Comparison of ENCODE assay signal across 19 cellular contexts in genomic region chr17:43200127-43200526, GRCh38. TPM values are rescaled to one million over a fixed set of nuclear protein-coding genes. Genes with fewer than 3 reads are reported as not detected.
DNase-seq lines count a peak whose midpoint lies in the region; ATAC-seq lines count a peak whose summit lies in the region.
"Had no signal": no experiment of that assay in that cellular context is flagged by ENCODE, and none has a peak within 500 bp of the region (broad histone marks: within the 10 kb centered on the region; RNA-seq: fewer than 3 reads in every experiment).

No MANE protein-coding gene starts in this region.

- DNase-seq in activated naive CD4-positive, alpha-beta T cell treated with anti-CD3 and anti-CD28 coated beads, Interleukin-2, amount 50 U/mL, for 72 hours (ENCODE audit: low spot score in 2 of 2), result no peak
- no peak for DNase-seq in activated naive CD4-positive, alpha-beta T cell treated with anti-CD3 and anti-CD28 coated beads, Interleukin-2, amount 10 ng/mL, durations not matched to agents 7 days and 5 days
- peak; percentile 5 to 24 for DNase-seq in Kasumi-1 (lab: John Stamatoyannopoulos, UW)
- peak; percentile 27 for DNase-seq in activated naive CD8-positive, alpha-beta T cell treated with anti-CD3 and anti-CD28 coated beads for 36 hours
- DNase-seq in stimulated activated naive CD8-positive, alpha-beta T cell treated with anti-CD3 and anti-CD28 coated beads, Interleukin-15, amount 100 ng/mL, for 72 hours, result no peak
- DNase-seq in C1 segment of cervical spinal cord (lab: John Stamatoyannopoulos, UW), result no peak
- DNase-seq in foreskin melanocyte, result no peak
- DNase-seq: activated CD4-positive, CD25-positive, alpha-beta regulatory T cell treated with anti-CD3 and anti-CD28 coated beads, Interleukin-2, amount 50 U/mL, for 72 hours; activated T-cell treated with anti-CD3 and anti-CD28 coated beads for 4 hours; central memory CD4-positive, alpha-beta T cell; heart left ventricle; naive thymus-derived CD8-positive, alpha-beta T cell; NCI-H1105 treated with DMSO at 0.1 percent for 48 hours; T-helper 17 cell; thyroid gland had no signal

- ATAC-seq in activated naive CD4-positive, alpha-beta T cell treated with anti-CD3 and anti-CD28 coated beads, Interleukin-2, amount 50 U/mL, for 72 hours, result peak; percentile 9 to 57
- ATAC-seq in stimulated activated naive CD8-positive, alpha-beta T cell treated with anti-CD3 and anti-CD28 coated beads, Interleukin-15, amount 100 ng/mL, for 72 hours, result peak; percentile 60
- ATAC-seq: heart left ventricle; naive thymus-derived CD8-positive, alpha-beta T cell; Right ventricle myocardium inferior; T-helper 17 cell had no signal

- H3K27ac Mint-ChIP-seq in activated naive CD4-positive, alpha-beta T cell treated with anti-CD3 and anti-CD28 coated beads, Interleukin-2, amount 50 U/mL, for 72 hours, result peak overlapping the region; percentile 74 to 96
- no peak overlapping the region for H3K27ac Mint-ChIP-seq in activated naive CD4-positive, alpha-beta T cell treated with anti-CD3 and anti-CD28 coated beads, Interleukin-2, amount 10 ng/mL, durations not matched to agents 7 days and 5 days
- peak overlapping the region; percentile 84 for H3K27ac Mint-ChIP-seq in activated naive CD8-positive, alpha-beta T cell treated with anti-CD3 and anti-CD28 coated beads for 36 hours
- H3K27ac Mint-ChIP-seq in stimulated activated naive CD8-positive, alpha-beta T cell treated with anti-CD3 and anti-CD28 coated beads, Interleukin-15, amount 100 ng/mL, for 72 hours, result peak overlapping the region; percentile 72 to 78
- H3K27ac Mint-ChIP-seq: T-helper 17 cell had no signal

- H3K27me3 Mint-ChIP-seq in activated naive CD4-positive, alpha-beta T cell treated with anti-CD3 and anti-CD28 coated beads, Interleukin-2, amount 10 ng/mL, durations not matched to agents 7 days and 5 days, result no peaks in the 10 kb centered on the region
- no peaks in the 10 kb centered on the region for H3K27me3 Mint-ChIP-seq in activated naive CD8-positive, alpha-beta T cell treated with anti-CD3 and anti-CD28 coated beads for 36 hours
- H3K27me3 Mint-ChIP-seq in stimulated activated naive CD8-positive, alpha-beta T cell treated with anti-CD3 and anti-CD28 coated beads, Interleukin-15, amount 100 ng/mL, for 72 hours, result no peaks in the 10 kb centered on the region
- H3K27me3 Mint-ChIP-seq: naive thymus-derived CD8-positive, alpha-beta T cell; T-helper 17 cell had no signal

- no peaks in the 10 kb centered on the region for H3K4me1 Mint-ChIP-seq in activated naive CD4-positive, alpha-beta T cell treated with anti-CD3 and anti-CD28 coated beads, Interleukin-2, amount 10 ng/mL, durations not matched to agents 7 days and 5 days
- H3K4me1 Mint-ChIP-seq in activated naive CD8-positive, alpha-beta T cell treated with anti-CD3 and anti-CD28 coated beads for 36 hours, result peaks cover 10% of the 10 kb centered on the region
- peaks cover 11% of the 10 kb centered on the region for H3K4me1 Mint-ChIP-seq in stimulated activated naive CD8-positive, alpha-beta T cell treated with anti-CD3 and anti-CD28 coated beads, Interleukin-15, amount 100 ng/mL, for 72 hours

- no peak overlapping the region for H3K4me3 Mint-ChIP-seq in activated naive CD4-positive, alpha-beta T cell treated with anti-CD3 and anti-CD28 coated beads, Interleukin-2, amount 10 ng/mL, durations not matched to agents 7 days and 5 days
- peak overlapping the region; percentile 16 for H3K4me3 Mint-ChIP-seq in activated naive CD8-positive, alpha-beta T cell treated with anti-CD3 and anti-CD28 coated beads for 36 hours
- H3K4me3 Mint-ChIP-seq in stimulated activated naive CD8-positive, alpha-beta T cell treated with anti-CD3 and anti-CD28 coated beads, Interleukin-15, amount 100 ng/mL, for 72 hours, result no peak overlapping the region
- H3K4me3 Mint-ChIP-seq: naive thymus-derived CD8-positive, alpha-beta T cell; T-helper 17 cell had no signal

- no peaks in the 10 kb centered on the region for H3K9me3 Mint-ChIP-seq in activated naive CD4-positive, alpha-beta T cell treated with anti-CD3 and anti-CD28 coated beads, Interleukin-2, amount 50 U/mL, for 72 hours
- no peaks in the 10 kb centered on the region for H3K9me3 Mint-ChIP-seq in activated naive CD4-positive, alpha-beta T cell treated with anti-CD3 and anti-CD28 coated beads, Interleukin-2, amount 10 ng/mL, durations not matched to agents 7 days and 5 days
- no peaks in the 10 kb centered on the region for H3K9me3 Mint-ChIP-seq in activated naive CD8-positive, alpha-beta T cell treated with anti-CD3 and anti-CD28 coated beads for 36 hours
- H3K9me3 Mint-ChIP-seq in stimulated activated naive CD8-positive, alpha-beta T cell treated with anti-CD3 and anti-CD28 coated beads, Interleukin-15, amount 100 ng/mL, for 72 hours, result no peaks in the 10 kb centered on the region
- H3K9me3 Mint-ChIP-seq: naive thymus-derived CD8-positive, alpha-beta T cell had no signal

- CTCF ChIA-PET in activated naive CD4-positive, alpha-beta T cell treated with anti-CD3 and anti-CD28 coated beads, Interleukin-2, amount 10 ng/mL, durations not matched to agents 7 days and 5 days (lab: Charles Lee), result interaction anchor here (0.6 kb wide), 1 partner anchor 152 kb away, joined by 3 read pairs; no protein-coding TSS in a partner anchor

- peaks cover 10 to 33% of the 10 kb centered on the region in 2 donors for H3K36me3 Mint-ChIP-seq in activated naive CD4-positive, alpha-beta T cell treated with anti-CD3 and anti-CD28 coated beads, Interleukin-2, amount 50 U/mL, for 72 hours
- H3K36me3 Mint-ChIP-seq in activated naive CD4-positive, alpha-beta T cell treated with anti-CD3 and anti-CD28 coated beads, Interleukin-2, amount 10 ng/mL, durations not matched to agents 7 days and 5 days, result peaks cover 58% of the 10 kb centered on the region
- H3K36me3 Mint-ChIP-seq in activated naive CD8-positive, alpha-beta T cell treated with anti-CD3 and anti-CD28 coated beads for 36 hours, result peaks cover 9% of the 10 kb centered on the region

RNA-seq across cellular contexts. Expression of gene TMEM106A, which starts 11.5 kb away (rescaled TPM):
- 10 to 100 TPM; 11.9 to 17.0 TPM for total RNA-seq in activated naive CD4-positive, alpha-beta T cell treated with anti-CD3 and anti-CD28 coated beads, Interleukin-2, amount 50 U/mL, for 72 hours
- 10 to 100 TPM in 1 of 2 experiments, 1 to 10 TPM in 1; 9.0 to 10.6 TPM for total RNA-seq in activated naive CD8-positive, alpha-beta T cell treated with anti-CD3 and anti-CD28 coated beads for 36 hours

RNA-seq across cellular contexts. Expression of gene CCDC200, which starts 28.3 kb away (rescaled TPM):
- total RNA-seq in activated naive CD4-positive, alpha-beta T cell treated with anti-CD3 and anti-CD28 coated beads, Interleukin-2, amount 50 U/mL, for 72 hours, result under 1 TPM in 1 of 2 donors, not detected in 1; 0.48 TPM
- not detected for total RNA-seq in activated naive CD8-positive, alpha-beta T cell treated with anti-CD3 and anti-CD28 coated beads for 36 hours
- total RNA-seq: esophagus muscularis mucosa, H4, heart left ventricle, lung microvascular endothelial cell, Right ventricle myocardium inferior, thyroid gland had no signal

RNA-seq across cellular contexts. Expression of gene NBR1, which starts 29.1 kb away (rescaled TPM):
- total RNA-seq in activated naive CD4-positive, alpha-beta T cell treated with anti-CD3 and anti-CD28 coated beads, Interleukin-2, amount 50 U/mL, for 72 hours, result 10 to 100 TPM; 56.7 to 89.2 TPM
- total RNA-seq in activated naive CD8-positive, alpha-beta T cell treated with anti-CD3 and anti-CD28 coated beads for 36 hours, result 10 to 100 TPM; 36.7 to 36.9 TPM

RNA-seq across cellular contexts. Expression of gene RNU2-1, which starts 33.6 kb away (rescaled TPM):
- total RNA-seq in activated naive CD4-positive, alpha-beta T cell treated with anti-CD3 and anti-CD28 coated beads, Interleukin-2, amount 50 U/mL, for 72 hours, result 1,000 to 10,000 TPM; 5,470 to 5,569 TPM
- total RNA-seq in activated naive CD8-positive, alpha-beta T cell treated with anti-CD3 and anti-CD28 coated beads for 36 hours, result 1,000 to 10,000 TPM; 3,764 to 4,468 TPM
- total RNA-seq: esophagus muscularis mucosa, H4, lung microvascular endothelial cell, thyroid gland had no signal

Comparison
In these comparisons a context has a peak if more than half of its experiments do, and no peak if none do; other contexts are left out.
1. DNase-seq: peak in Kasumi-1 (2 of 2) and activated naive CD8-positive, alpha-beta T cell treated with anti-CD3 and anti-CD28 coated beads for 36 hours (single experiment); none in activated naive CD4-positive, alpha-beta T cell treated with anti-CD3 and anti-CD28 coated beads, Interleukin-2, amount 50 U/mL, for 72 hours (0 of 2), activated naive CD4-positive, alpha-beta T cell treated with anti-CD3 and anti-CD28 coated beads, Interleukin-2, amount 10 ng/mL, durations not matched to agents 7 days and 5 days (single experiment), stimulated activated naive CD8-positive, alpha-beta T cell treated with anti-CD3 and anti-CD28 coated beads, Interleukin-15, amount 100 ng/mL, for 72 hours (0 of 2), C1 segment of cervical spinal cord (0 of 14) and foreskin melanocyte (single experiment).